Comparison of ENCODE assay signal across 2 cellular contexts in genomic region chr6:136335736-136336362, GRCh38.
TF ChIP-seq lines count a peak whose summit lies in the region.

No MANE protein-coding gene starts in this region.

TF ChIP-seq in A549, 52 proteins besides CTCF, POLR2A, EP300 and RAD21:
- TF ChIP-seq ATOH8 (CRISPR knock-in tag; IDR thresholded peaks at IDR 0.05; ENCODE audit: low read depth) (no peak), CHD2 (IDR thresholded peaks at IDR 0.05; ENCODE audit: low read length, partially characterized antibody) (no peak)

TF ChIP-seq in K562, 482 proteins besides CTCF, POLR2A, EP300 and RAD21:
- TF ChIP-seq SOX6 (IDR thresholded peaks at IDR 0.05), result no peak
- TF ChIP-seq HMGN3 (IDR thresholded peaks at IDR 0.05; ENCODE audit: borderline replicate concordance, extremely low read depth, insufficient read length, low read depth, low read length), result no peak
- no peak for TF ChIP-seq RBM39 (optimal IDR thresholded peaks at IDR 0.05; ENCODE audit: low read depth, low read length)
- 0 out of 4 replicates have a peak, but pooled peaks of 1 of the 2 experiments have one; percentile 27 for TF ChIP-seq ARNT (IDR thresholded peaks at IDR 0.05)
- TF ChIP-seq TCF3 (CRISPR knock-in tag; IDR thresholded peaks at IDR 0.05), result peak; percentile 52
- TF ChIP-seq MEIS2 (IDR thresholded peaks at IDR 0.05; ENCODE audit: partially characterized antibody), result peak; percentile 24
- peak; percentile 23 for TF ChIP-seq MGA (IDR thresholded peaks at IDR 0.05)
- no peak for TF ChIP-seq ATF1 (CRISPR knock-in tag; IDR thresholded peaks at IDR 0.05)
- 0 out of 2 replicates have a peak, but pooled peaks have one; percentile 11 for TF ChIP-seq ATF1 (tag; IDR thresholded peaks at IDR 0.05)
- no peak for TF ChIP-seq MIER1 (IDR thresholded peaks at IDR 0.05; ENCODE audit: low read depth)
- TF ChIP-seq ZNF212 (CRISPR knock-in tag; IDR thresholded peaks at IDR 0.05), result no peak
- peak; percentile 57 for TF ChIP-seq MAFG (tag; conservative IDR thresholded peaks at IDR 0.05)
- no peak for TF ChIP-seq ZNF253 (CRISPR knock-in tag; conservative IDR thresholded peaks at IDR 0.05)
- peak; percentile 21; the same call in 1 of the 2 replicates for TF ChIP-seq CBFA2T3 (IDR thresholded peaks at IDR 0.05)
- TF ChIP-seq SMARCE1 (IDR thresholded peaks at IDR 0.05), result no peak
- no peak for TF ChIP-seq NCOA4 (IDR thresholded peaks at IDR 0.05; ENCODE audit: partially characterized antibody)
- TF ChIP-seq CXXC5 (CRISPR knock-in tag; IDR thresholded peaks at IDR 0.05), result 0 out of 2 replicates have a peak, but pooled peaks have one; percentile 10
- TF ChIP-seq HDGF (IDR thresholded peaks at IDR 0.05), result no peak
- TF ChIP-seq MTF1 (CRISPR knock-in tag; IDR thresholded peaks at IDR 0.05; ENCODE audit: borderline replicate concordance), result no peak
- no peak for TF ChIP-seq ZHX1 (conservative IDR thresholded peaks at IDR 0.05; ENCODE audit: low read length)
- TF ChIP-seq POLR2AphosphoS5 (IDR thresholded peaks at IDR 0.05; ENCODE audit: control insufficient read depth, insufficient read depth, low read depth, low read length), result no peak
- no peak for TF ChIP-seq KDM5B (IDR thresholded peaks at IDR 0.05; ENCODE audit: insufficient replicate concordance, low read depth, low read length)
- TF ChIP-seq E2F6 (IDR thresholded peaks at IDR 0.05; ENCODE audit: borderline replicate concordance in 1 of 2, extremely low read depth in 1 of 2, insufficient read depth in 1 of 2, insufficient read length in 1 of 2, low read depth in 1 of 2, low read length in 1 of 2, poor library complexity in 1 of 2, severe bottlenecking in 1 of 2), result peak in 1 of 2 experiments; percentile 38
- peak; percentile 31; the same call in 1 of the 2 replicates for TF ChIP-seq GATA2 (CRISPR knock-in tag; IDR thresholded peaks at IDR 0.05)
- TF ChIP-seq PCBP1 (IDR thresholded peaks at IDR 0.05; ENCODE audit: low read depth, low read length, poor library complexity, severe bottlenecking), result no peak
- 0 out of 2 replicates have a peak, but pooled peaks have one; percentile 45 for TF ChIP-seq PYGO2 (tag; IDR thresholded peaks at IDR 0.05)
- TF ChIP-seq L3MBTL2 (IDR thresholded peaks at IDR 0.05), result peak; percentile 18; the same call in 1 of the 2 replicates
- peak; percentile 15; the same call in 1 of the 2 replicates for TF ChIP-seq ZNF316 (IDR thresholded peaks at IDR 0.05)
- TF ChIP-seq DPF2 (IDR thresholded peaks at IDR 0.05), result peak; percentile 38; the same call in 1 of the 2 replicates
- no peak for TF ChIP-seq KLF10 (CRISPR knock-in tag; IDR thresholded peaks at IDR 0.05)
- TF ChIP-seq LEF1 (IDR thresholded peaks at IDR 0.05), result 0 out of 2 replicates have a peak, but pooled peaks have one; percentile 14
- TF ChIP-seq C11orf30 (IDR thresholded peaks at IDR 0.05; ENCODE audit: low read depth), result peak; percentile 46
